In genomic region chr5:53035868-53036381, GRCh38 we compare ENCODE assay signal across 1 cellular context.
TF ChIP-seq lines count a peak whose summit lies in the region.

No MANE protein-coding gene starts in this region.

TF ChIP-seq in endothelial cell of umbilical vein, 7 proteins besides CTCF, POLR2A, EP300 and RAD21 (continued from another document):
- TF ChIP-seq MYC (IDR thresholded peaks at IDR 0.05; ENCODE audit: low read depth, low read length) (no peak), POLR2AphosphoS5 (IDR thresholded peaks at IDR 0.05; ENCODE audit: insufficient read depth, low read depth, low read length) (no peak), EZH2 (IDR thresholded peaks at IDR 0.05; ENCODE audit: borderline replicate concordance, low read depth, low read length, severe bottlenecking) (no peak), FOS (IDR thresholded peaks at IDR 0.05; ENCODE audit: borderline replicate concordance, insufficient read depth, low read length) (no peak)
- TF ChIP-seq, protein P1, sequence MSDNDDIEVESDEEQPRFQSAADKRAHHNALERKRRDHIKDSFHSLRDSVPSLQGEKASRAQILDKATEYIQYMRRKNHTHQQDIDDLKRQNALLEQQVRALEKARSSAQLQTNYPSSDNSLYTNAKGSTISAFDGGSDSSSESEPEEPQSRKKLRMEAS (IDR thresholded peaks at IDR 0.05; ENCODE audit: insufficient read depth, insufficient read length) = no peak
